ENCODE assay signal across 7 cellular contexts in the genomic region with DNA sequence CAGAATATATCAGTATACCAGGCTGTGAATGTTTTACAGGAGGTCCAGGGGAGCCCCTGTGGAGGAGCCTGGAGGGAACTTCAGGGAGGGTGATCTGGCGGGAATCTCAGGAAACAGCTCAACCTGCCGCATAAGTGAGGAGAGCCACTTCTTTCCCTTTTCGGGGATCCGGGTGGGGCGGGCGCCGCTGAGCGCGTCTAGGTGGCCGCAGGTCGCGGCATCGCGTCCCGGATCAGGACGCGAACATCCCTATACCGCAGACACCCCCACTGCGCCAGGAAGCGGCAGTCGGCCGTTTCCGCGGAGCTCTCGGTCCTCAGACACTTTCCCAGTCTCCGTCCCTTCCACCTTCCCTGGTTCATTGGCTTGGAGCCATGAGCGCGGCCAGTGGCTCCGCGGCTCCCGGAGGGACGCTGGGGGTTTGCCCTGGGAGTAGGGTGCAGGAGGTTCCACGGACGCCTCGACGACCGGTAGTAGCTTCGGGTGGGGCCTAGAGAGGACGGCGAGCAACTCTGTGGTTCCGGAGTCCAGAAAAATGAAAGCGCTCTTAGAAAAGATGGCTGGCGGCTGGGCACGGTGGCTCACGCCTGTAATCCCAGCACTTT. TPM values are rescaled to one million over a fixed set of nuclear protein-coding genes. Genes with fewer than 3 reads are reported as not detected.
A peak's percentile ranks its signal among the peaks of the same experiment; 100 is the strongest.
DNase-seq lines count a peak whose midpoint lies in the region; ATAC-seq and TF ChIP-seq lines count a peak whose summit lies in the region.
"Had no signal": no experiment of that assay in that cellular context is flagged by ENCODE, and none has a peak within 500 bp of the region (broad histone marks: within the 10 kb centered on the region; RNA-seq: fewer than 3 reads in every experiment).

No MANE protein-coding gene starts in this region.

- peak overlapping the region; percentile 83 for H3K27ac Mint-ChIP-seq in activated CD4-positive, alpha-beta T cell treated with anti-CD3 and anti-CD28 coated beads for 36 hours

- peak overlapping the region; percentile 75 for H3K4me3 Mint-ChIP-seq in activated CD4-positive, alpha-beta T cell treated with anti-CD3 and anti-CD28 coated beads for 36 hours

- POLR2A ChIA-PET in activated CD4-positive, alpha-beta T cell treated with anti-CD3 and anti-CD28 coated beads for 36 hours (lab: Charles Lee), result interaction anchor here (1.2 to 1.3 kb wide), 2 partner anchors 26 to 131 kb away, joined by 4 to 6 read pairs; partner anchors contain the start of gene DCTPP1

- no peaks in the 10 kb centered on the region for H3K27me3 Mint-ChIP-seq in activated CD4-positive, alpha-beta T cell treated with anti-CD3 and anti-CD28 coated beads for 36 hours

- no peaks in the 10 kb centered on the region for H3K27me3 ChIP-seq in right cardiac atrium (ENCODE audit: control insufficient read depth, insufficient read depth)
- H3K27me3 ChIP-seq in tibial nerve, result no peaks in the 10 kb centered on the region

- no peak for TF ChIP-seq EP300 in tibial nerve (IDR thresholded peaks at IDR 0.05)

- no peak for TF ChIP-seq POLR2A in tibial nerve (IDR thresholded peaks at IDR 0.05)

- peaks cover 1% of the 10 kb centered on the region for H3K36me3 Mint-ChIP-seq in activated CD4-positive, alpha-beta T cell treated with anti-CD3 and anti-CD28 coated beads for 36 hours (ENCODE audit: low read depth)

- WGBS in right cardiac atrium, result 12% methylated on average over 45 of the region's 45 CpGs
- WGBS in tibial nerve, 2 donors, result 22 to 30% methylated on average over 41 to 44 of the region's 45 CpGs

- H3K4me3 ChIP-seq in right cardiac atrium (ENCODE audit: low read length) (peak overlapping the region; percentile 39), tibial nerve (peak overlapping the region; percentile 17 to 56 (median 48))

- H3K4me1 ChIP-seq in right cardiac atrium (ENCODE audit: control insufficient read depth, insufficient read depth, low read length) (peaks cover 5% of the 10 kb centered on the region), tibial nerve (peaks cover 0 to 25% (median 9%) of the 10 kb centered on the region in 4 donors)

- H3K36me3 ChIP-seq in tibial nerve, result peaks cover 0 to 3% (median 0%) of the 10 kb centered on the region in 3 donors

- peak; percentile 46 for DNase-seq in activated CD4-positive, alpha-beta T cell treated with anti-CD3 and anti-CD28 coated beads for 36 hours
- no peak for DNase-seq in activated CD4-positive, alpha-beta T cell treated with anti-CD3 and anti-CD28 coated beads, Interleukin-2, amount 50 U/mL, for 1 hour
- DNase-seq in right cardiac atrium (peak; percentile 48 to 78 (median 76)), tibial nerve (ENCODE audit: low spot score in 2 of 2) (no peak), NCI-H524 (lab: John Stamatoyannopoulos, UW) (no peak), COLO829 (ENCODE audit: low spot score) (no peak)

- CTCF ChIA-PET in activated CD4-positive, alpha-beta T cell treated with anti-CD3 and anti-CD28 coated beads for 36 hours (lab: Charles Lee), result interaction anchor here (0.6 to 1.0 kb wide), 4 partner anchors 25 to 132 kb away, joined by 3 to 6 read pairs (median 3); no protein-coding TSS in a partner anchor

- H3K4me1 Mint-ChIP-seq in activated CD4-positive, alpha-beta T cell treated with anti-CD3 and anti-CD28 coated beads for 36 hours, result peaks cover 26% of the 10 kb centered on the region

- H3K9me3 Mint-ChIP-seq in activated CD4-positive, alpha-beta T cell treated with anti-CD3 and anti-CD28 coated beads for 36 hours (ENCODE audit: low read depth), result no peaks in the 10 kb centered on the region

- no peak for TF ChIP-seq CTCF in tibial nerve (IDR thresholded peaks at IDR 0.05)

- no peak for ATAC-seq in activated CD4-positive, alpha-beta T cell treated with anti-CD3 and anti-CD28 coated beads for 36 hours
- peak in 1 of 2 donors; percentile 4 for ATAC-seq in right cardiac atrium

- intact Hi-C loops in activated CD4-positive, alpha-beta T cell treated with anti-CD3 and anti-CD28 coated beads for 36 hours (cut with DNase I, micrococcal nuclease), result no loop called here
- intact Hi-C loops in right cardiac atrium (cut with DNase I), result no loop called here

- H3K27ac ChIP-seq in right cardiac atrium (ENCODE audit: low read length), result peak overlapping the region; percentile 58
- H3K27ac ChIP-seq in tibial nerve, result peak overlapping the region in 3 of 4 donors; percentile 11 to 70 (median 69)
- H3K27ac ChIP-seq: C4-2B had no signal

- H3K9me3 ChIP-seq in right cardiac atrium (ENCODE audit: control insufficient read depth, low read length) (no peaks in the 10 kb centered on the region), tibial nerve (no peaks in the 10 kb centered on the region)

RNA-seq across cellular contexts. Expression of gene ZNF764, which starts 3.1 kb away (rescaled TPM):
- 10 to 100 TPM in 1 of 2 experiments, 1 to 10 TPM in 1; 8.0 to 11.2 TPM for total RNA-seq in activated CD4-positive, alpha-beta T cell treated with anti-CD3 and anti-CD28 coated beads for 36 hours
- total RNA-seq in right cardiac atrium (10 to 100 TPM in 3 of 4 donors, 1 to 10 TPM in 1; 9.6 to 12.5 (median 12.3) TPM), tibial nerve (10 to 100 TPM; 12.5 to 16.7 (median 15.3) TPM)
- polyA plus RNA-seq in right cardiac atrium, result 7.0 TPM

RNA-seq across cellular contexts. Expression of gene ZNF688, which starts 10.2 kb away (rescaled TPM):
- 1 to 10 TPM; 7.1 to 9.1 TPM for total RNA-seq in activated CD4-positive, alpha-beta T cell treated with anti-CD3 and anti-CD28 coated beads for 36 hours
- total RNA-seq in right cardiac atrium (10 to 100 TPM; 10.8 to 16.1 (median 13.9) TPM), tibial nerve (10 to 100 TPM; 15.7 to 28.6 (median 22.9) TPM)
- polyA plus RNA-seq in right cardiac atrium, result 12.9 TPM

RNA-seq across cellular contexts. Expression of gene ZNF785, which starts 24.2 kb away (rescaled TPM):
- total RNA-seq in activated CD4-positive, alpha-beta T cell treated with anti-CD3 and anti-CD28 coated beads for 36 hours, result 10 to 100 TPM in 1 of 2 experiments, 1 to 10 TPM in 1; 9.2 to 10.8 TPM
- total RNA-seq in right cardiac atrium (1 to 10 TPM; 7.9 to 9.7 (median 9.2) TPM), tibial nerve (10 to 100 TPM; 12.0 to 17.1 (median 14.9) TPM)
- polyA plus RNA-seq in right cardiac atrium, result 4.3 TPM

RNA-seq across cellular contexts. Expression of gene ZNF747, which starts 26.7 kb away (rescaled TPM):
- total RNA-seq in activated CD4-positive, alpha-beta T cell treated with anti-CD3 and anti-CD28 coated beads for 36 hours, result 1 to 10 TPM; 6.3 to 8.0 TPM
- total RNA-seq in right cardiac atrium, result 10 to 100 TPM in 3 of 4 donors, 1 to 10 TPM in 1; 9.1 to 14.6 (median 12.6) TPM
- polyA plus RNA-seq in right cardiac atrium, result 10.3 TPM
- total RNA-seq in tibial nerve, result 10 to 100 TPM; 17.4 to 22.2 (median 19.6) TPM

RNA-seq across cellular contexts. Expression of gene ZNF768, which starts 34.9 kb away (rescaled TPM):
- 10 to 100 TPM in 1 of 2 experiments, 1 to 10 TPM in 1; 8.9 to 11.1 TPM for total RNA-seq in activated CD4-positive, alpha-beta T cell treated with anti-CD3 and anti-CD28 coated beads for 36 hours
- 10 to 100 TPM; 40.9 to 65.6 (median 52.5) TPM for total RNA-seq in right cardiac atrium
- 66.7 TPM for polyA plus RNA-seq in right cardiac atrium
- total RNA-seq in tibial nerve, result 10 to 100 TPM; 22.8 to 40.2 (median 31.8) TPM

Comparison
In these comparisons a context has a peak if more than half of its experiments do, and no peak if none do; other contexts are left out.
1. DNase-seq: peak in activated CD4-positive, alpha-beta T cell treated with anti-CD3 and anti-CD28 coated beads for 36 hours (single experiment) and right cardiac atrium (3 of 3); none in activated CD4-positive, alpha-beta T cell treated with anti-CD3 and anti-CD28 coated beads, Interleukin-2, amount 50 U/mL, for 1 hour (single experiment), tibial nerve (0 of 2), NCI-H524 (0 of 2) and COLO829 (single experiment).